ENCODE assay signal across 1 cellular context in the genomic region with DNA sequence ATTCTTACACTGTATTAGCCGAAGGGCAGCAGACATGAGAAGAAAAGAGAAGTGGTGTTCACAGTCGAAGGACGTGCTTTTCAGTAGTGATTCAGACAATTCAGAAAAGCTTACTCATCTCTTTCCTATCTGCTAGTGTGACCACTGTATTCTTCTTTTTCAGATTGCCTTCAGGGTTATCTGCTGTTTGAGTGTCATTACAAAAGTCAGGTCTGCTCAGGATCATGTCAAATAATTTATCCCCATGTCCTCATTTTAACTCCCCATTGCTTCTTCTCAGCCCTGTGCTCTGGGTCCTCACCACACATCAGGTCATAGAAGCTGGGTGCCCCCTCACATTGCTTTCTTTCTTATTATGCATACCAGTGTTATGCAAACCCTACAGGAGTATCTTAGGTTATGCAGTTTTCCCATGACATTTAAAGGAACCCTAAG.
TF ChIP-seq lines count a peak whose summit lies in the region.

No MANE protein-coding gene starts in this region.

TF ChIP-seq in WTC11, 78 proteins besides CTCF, POLR2A, EP300 and RAD21 (continued from another document):
- TF ChIP-seq, protein P1, sequence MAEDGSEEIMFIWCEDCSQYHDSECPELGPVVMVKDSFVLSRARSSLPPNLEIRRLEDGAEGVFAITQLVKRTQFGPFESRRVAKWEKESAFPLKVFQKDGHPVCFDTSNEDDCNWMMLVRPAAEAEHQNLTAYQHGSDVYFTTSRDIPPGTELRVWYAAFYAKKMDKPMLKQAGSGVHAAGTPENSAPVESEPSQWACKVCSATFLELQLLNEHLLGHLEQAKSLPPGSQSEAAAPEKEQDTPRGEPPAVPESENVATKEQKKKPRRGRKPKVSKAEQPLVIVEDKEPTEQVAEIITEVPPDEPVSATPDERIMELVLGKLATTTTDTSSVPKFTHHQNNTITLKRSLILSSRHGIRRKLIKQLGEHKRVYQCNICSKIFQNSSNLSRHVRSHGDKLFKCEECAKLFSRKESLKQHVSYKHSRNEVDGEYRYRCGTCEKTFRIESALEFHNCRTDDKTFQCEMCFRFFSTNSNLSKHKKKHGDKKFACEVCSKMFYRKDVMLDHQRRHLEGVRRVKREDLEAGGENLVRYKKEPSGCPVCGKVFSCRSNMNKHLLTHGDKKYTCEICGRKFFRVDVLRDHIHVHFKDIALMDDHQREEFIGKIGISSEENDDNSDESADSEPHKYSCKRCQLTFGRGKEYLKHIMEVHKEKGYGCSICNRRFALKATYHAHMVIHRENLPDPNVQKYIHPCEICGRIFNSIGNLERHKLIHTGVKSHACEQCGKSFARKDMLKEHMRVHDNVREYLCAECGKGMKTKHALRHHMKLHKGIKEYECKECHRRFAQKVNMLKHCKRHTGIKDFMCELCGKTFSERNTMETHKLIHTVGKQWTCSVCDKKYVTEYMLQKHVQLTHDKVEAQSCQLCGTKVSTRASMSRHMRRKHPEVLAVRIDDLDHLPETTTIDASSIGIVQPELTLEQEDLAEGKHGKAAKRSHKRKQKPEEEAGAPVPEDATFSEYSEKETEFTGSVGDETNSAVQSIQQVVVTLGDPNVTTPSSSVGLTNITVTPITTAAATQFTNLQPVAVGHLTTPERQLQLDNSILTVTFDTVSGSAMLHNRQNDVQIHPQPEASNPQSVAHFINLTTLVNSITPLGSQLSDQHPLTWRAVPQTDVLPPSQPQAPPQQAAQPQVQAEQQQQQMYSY (CRISPR knock-in tag; IDR thresholded peaks at IDR 0.05): no peak
